In the genomic region with DNA sequence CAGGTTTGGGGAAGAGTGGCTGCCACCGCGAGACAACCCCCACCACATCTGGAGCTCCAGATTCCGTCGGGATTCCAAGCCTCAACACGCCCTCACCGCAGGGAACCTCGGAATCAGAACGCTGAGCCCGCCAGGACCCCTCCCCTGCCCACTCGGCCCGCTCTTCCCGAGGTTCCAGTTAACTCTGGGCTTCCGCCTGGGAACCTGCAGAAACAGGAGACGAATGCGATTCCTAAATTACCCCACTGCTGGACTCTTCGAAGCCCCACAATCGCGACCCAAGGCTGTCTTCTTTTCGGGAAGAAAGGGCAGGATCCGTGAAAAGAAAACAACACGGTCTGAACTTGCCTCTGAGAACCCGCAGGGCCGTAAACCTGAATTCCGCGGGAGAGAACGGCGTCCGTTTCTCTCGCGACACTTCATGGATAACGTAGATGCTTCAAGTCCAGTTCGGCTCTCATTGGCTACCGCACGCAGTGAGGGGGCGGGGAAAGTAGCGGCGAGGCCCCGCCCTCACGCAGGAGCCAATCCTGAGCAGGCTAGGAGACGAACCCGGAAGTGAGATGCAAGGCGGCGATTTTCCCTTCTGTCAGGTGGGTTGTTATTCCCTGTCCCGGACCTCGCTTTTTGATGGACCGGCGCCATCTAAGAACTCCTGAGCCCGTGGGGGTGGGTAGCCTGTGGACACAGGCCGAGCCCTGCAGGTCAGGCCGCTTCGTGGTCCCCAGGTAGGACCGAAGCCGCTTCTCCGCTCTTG, we compare ENCODE assay signal across 8 cellular contexts. TPM values are rescaled to one million over a fixed set of nuclear protein-coding genes. Genes with fewer than 3 reads are reported as not detected.
DNase-seq lines count a peak whose midpoint lies in the region; ATAC-seq and TF ChIP-seq lines count a peak whose summit lies in the region.

A gene with protein sequence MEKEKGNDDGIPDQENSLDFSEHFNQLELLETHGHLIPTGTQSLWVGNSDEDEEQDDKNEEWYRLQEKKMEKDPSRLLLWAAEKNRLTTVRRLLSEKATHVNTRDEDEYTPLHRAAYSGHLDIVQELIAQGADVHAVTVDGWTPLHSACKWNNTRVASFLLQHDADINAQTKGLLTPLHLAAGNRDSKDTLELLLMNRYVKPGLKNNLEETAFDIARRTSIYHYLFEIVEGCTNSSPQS (plus strand): TSS at position 542 of the 757 bp plus-strand sequence. CDS start 2,710 bp downstream, outside the sequence.
Gene MRE11, minus strand, starts transcription at position 402 of the 757 bp plus-strand sequence. CDS start 1,043 bp downstream, outside the sequence.

- H3K27me3 Mint-ChIP-seq in activated T-helper 17 cell treated with anti-CD3 and anti-CD28 coated beads, Interleukin-2, amount 50 U/mL, for 72 hours, result no peaks in the 10 kb centered on the region
- H3K27me3 Mint-ChIP-seq in naive thymus-derived CD8-positive, alpha-beta T cell, result no peaks in the 10 kb centered on the region

- peaks cover 69% of the 10 kb centered on the region for H3K79me2 ChIP-seq in DOHH2 (ENCODE audit: control insufficient read depth, low read length)

- DNase-seq in GOT3 (lab: John Stamatoyannopoulos, UW), result peak; percentile 71
- peak; percentile 96 for DNase-seq in LNCaP clone FGC (ENCODE audit: low read depth)
- DNase-seq in RWPE1 (ENCODE audit: low spot score), result peak; percentile 93
- peak; percentile 97 for DNase-seq in fibroblast of mammary gland (ENCODE audit: low read depth)
- peak; percentile 89 to 98 (median 98) for DNase-seq in naive thymus-derived CD8-positive, alpha-beta T cell
- DNase-seq in stimulated activated naive CD4-positive, alpha-beta T cell (lab: John Stamatoyannopoulos, UW), result peak; percentile 92 to 97 (median 96)

- TF ChIP-seq CTCF in DOHH2 (IDR thresholded peaks at IDR 0.05; ENCODE audit: low read depth, low read length, poor library complexity, severe bottlenecking) (no peak), LNCaP clone FGC (IDR thresholded peaks at IDR 0.05; ENCODE audit: control insufficient read depth, extremely low read depth, insufficient read depth) (no peak), RWPE1 (conservative IDR thresholded peaks at IDR 0.05; ENCODE audit: low read depth) (no peak), fibroblast of mammary gland (conservative IDR thresholded peaks at IDR 0.05; ENCODE audit: control insufficient read depth, insufficient read depth, low read depth, low read length) (no peak)

- H3K36me3 Mint-ChIP-seq in activated T-helper 17 cell treated with anti-CD3 and anti-CD28 coated beads, Interleukin-2, amount 50 U/mL, for 72 hours (ENCODE audit: low read depth), result peaks cover 45% of the 10 kb centered on the region
- H3K36me3 Mint-ChIP-seq in naive thymus-derived CD8-positive, alpha-beta T cell, result peaks cover 9 to 41% (median 14%) of the 10 kb centered on the region in 3 donors

- H3K9me3 Mint-ChIP-seq in activated T-helper 17 cell treated with anti-CD3 and anti-CD28 coated beads, Interleukin-2, amount 50 U/mL, for 72 hours, result no peaks in the 10 kb centered on the region
- no peaks in the 10 kb centered on the region for H3K9me3 Mint-ChIP-seq in naive thymus-derived CD8-positive, alpha-beta T cell

- POLR2A ChIA-PET in RWPE1 (lab: Yijun Ruan, JAX; ENCODE audit: low non-redundant PET), result no interaction called here
- POLR2A ChIA-PET in naive thymus-derived CD8-positive, alpha-beta T cell (lab: Charles Lee), result interaction anchor here (0.6 to 1.4 kb wide), 8 partner anchors 9 to 1909 kb away, joined by 3 to 6 read pairs (median 4); partner anchors contain the start of genes C11orf54, C11orf97, CCDC82 and JRKL

- no peaks in the 10 kb centered on the region for H3K27me3 ChIP-seq in DOHH2 (ENCODE audit: control insufficient read depth, low read length)

- peak within 1 kb of the TSS; percentile 53 for H3K27ac ChIP-seq in DOHH2 (ENCODE audit: low read depth, low read length)
- H3K27ac ChIP-seq in RWPE1, result peak within 1 kb of the TSS; percentile 96

- no peaks in the 10 kb centered on the region for H3K9me2 ChIP-seq in DOHH2 (replicated peaks; ENCODE audit: control insufficient read depth, low read length)

- H4K20me1 ChIP-seq in DOHH2 (ENCODE audit: control insufficient read depth, insufficient read depth, low read depth, low read length), result no peaks in the 10 kb centered on the region

- H3K36me3 ChIP-seq in DOHH2 (ENCODE audit: control insufficient read depth, low read length), result peaks cover 61% of the 10 kb centered on the region

- ATAC-seq in activated T-helper 17 cell treated with anti-CD3 and anti-CD28 coated beads, Interleukin-2, amount 50 U/mL, for 72 hours (replicated peaks), result peak; percentile 100
- ATAC-seq in naive thymus-derived CD8-positive, alpha-beta T cell, result peak; percentile 97 to 98

- no peaks in the 10 kb centered on the region for H3K9me3 ChIP-seq in DOHH2 (ENCODE audit: control insufficient read depth, insufficient read depth, low read length)

- peak within 1 kb of the TSS; percentile 98 for H3K27ac Mint-ChIP-seq in activated T-helper 17 cell treated with anti-CD3 and anti-CD28 coated beads, Interleukin-2, amount 50 U/mL, for 72 hours
- H3K27ac Mint-ChIP-seq in naive thymus-derived CD8-positive, alpha-beta T cell, result peak within 1 kb of the TSS; percentile 92 to 99 (median 98)

- peaks cover 22% of the 10 kb centered on the region for H3K4me1 ChIP-seq in DOHH2 (ENCODE audit: control insufficient read depth, low read length)

- peaks cover 4% of the 10 kb centered on the region for H3K4me1 Mint-ChIP-seq in activated T-helper 17 cell treated with anti-CD3 and anti-CD28 coated beads, Interleukin-2, amount 50 U/mL, for 72 hours
- peaks cover 17 to 43% (median 41%) of the 10 kb centered on the region in 4 donors for H3K4me1 Mint-ChIP-seq in naive thymus-derived CD8-positive, alpha-beta T cell

- peak within 1 kb of the TSS; percentile 95 for H3K4me3 Mint-ChIP-seq in activated T-helper 17 cell treated with anti-CD3 and anti-CD28 coated beads, Interleukin-2, amount 50 U/mL, for 72 hours
- H3K4me3 Mint-ChIP-seq in naive thymus-derived CD8-positive, alpha-beta T cell, result peak within 1 kb of the TSS; percentile 92 to 99 (median 94)

- H3K4me2 ChIP-seq in DOHH2 (ENCODE audit: low read length), result peak within 1 kb of the TSS; percentile 78

- peak within 1 kb of the TSS; percentile 89 for H3K4me3 ChIP-seq in DOHH2 (ENCODE audit: low read length)
- H3K4me3 ChIP-seq in LNCaP clone FGC (ENCODE audit: low read depth, low read length), result peak within 1 kb of the TSS; percentile 93
- H3K4me3 ChIP-seq in fibroblast of mammary gland (ENCODE audit: control insufficient read depth, low read depth, low read length), result peak within 1 kb of the TSS; percentile 92

- CTCF ChIA-PET in RWPE1 (lab: Yijun Ruan, JAX), result interaction anchor here (0.7 kb wide), 1 partner anchor 253 kb away, joined by 3 read pairs; no protein-coding TSS in a partner anchor

- no peaks in the 10 kb centered on the region for H3F3A ChIP-seq in DOHH2 (ENCODE audit: control insufficient read depth, insufficient read depth)

RNA-seq across cellular contexts. Expression of the first gene that starts in this region (rescaled TPM):
- 10 to 100 TPM; 15.3 to 26.7 TPM for total RNA-seq in activated T-helper 17 cell treated with anti-CD3 and anti-CD28 coated beads, Interleukin-2, amount 50 U/mL, for 72 hours
- total RNA-seq in naive thymus-derived CD8-positive, alpha-beta T cell, result 10 to 100 TPM; 61.3 to 64.1 TPM
- polyA plus RNA-seq in naive thymus-derived CD8-positive, alpha-beta T cell, result 10 to 100 TPM; 26.6 to 44.9 (median 30.9) TPM

RNA-seq across cellular contexts. Expression of gene MRE11, which starts in this region (rescaled TPM):
- total RNA-seq in activated T-helper 17 cell treated with anti-CD3 and anti-CD28 coated beads, Interleukin-2, amount 50 U/mL, for 72 hours, result 10 to 100 TPM; 51.1 to 51.9 TPM
- 10 to 100 TPM; 38.8 to 43.5 TPM for total RNA-seq in naive thymus-derived CD8-positive, alpha-beta T cell
- 10 to 100 TPM; 10.3 to 15.8 (median 11.2) TPM for polyA plus RNA-seq in naive thymus-derived CD8-positive, alpha-beta T cell

Comparison
In these comparisons a context has a peak if more than half of its experiments do, and no peak if none do; other contexts are left out.
1. Peak in every context shown above with its lines: DNase-seq, ATAC-seq, H3K4me3 ChIP-seq and H3K27ac ChIP-seq.